In genomic region chr1:184170719-184171118, GRCh38 we compare ENCODE assay signal across 29 cellular contexts.
"Had no signal": no experiment of that assay in that cellular context is flagged by ENCODE, and none has a peak within 500 bp of the region (broad histone marks: within the 10 kb centered on the region; RNA-seq: fewer than 3 reads in every experiment).

No MANE protein-coding gene starts in this region.

- ATAC-seq: effector memory CD8-positive, alpha-beta T cell; esophagus mucosa; foreskin keratinocyte; gastrocnemius medialis; gastroesophageal sphincter; heart left ventricle; heart right ventricle had no signal

- H3K79me2 ChIP-seq: hepatocyte had no signal

- H3K4me2 ChIP-seq: hepatocyte had no signal

- H2AFZ ChIP-seq: hepatocyte had no signal

- H3K27me3 ChIP-seq: colonic mucosa, dorsolateral prefrontal cortex, esophagus muscularis mucosa, esophagus squamous epithelium, gastrocnemius medialis, gastroesophageal sphincter, heart left ventricle, heart right ventricle, hepatocyte had no signal

- H3K36me3 ChIP-seq: colonic mucosa, esophagus muscularis mucosa, esophagus squamous epithelium, gastrocnemius medialis, gastroesophageal sphincter, heart left ventricle, heart right ventricle had no signal

- H3K9me3 ChIP-seq: colonic mucosa, esophagus muscularis mucosa, esophagus squamous epithelium, gastrocnemius medialis, gastroesophageal sphincter, heart left ventricle, heart right ventricle had no signal

- H3K27ac ChIP-seq: colonic mucosa, coronary artery, dorsolateral prefrontal cortex, epithelial cell of prostate, esophagus muscularis mucosa, esophagus squamous epithelium, foreskin keratinocyte, gastrocnemius medialis, gastroesophageal sphincter, heart left ventricle, heart right ventricle, hepatocyte had no signal

- FAIRE-seq: colon, endometrium, endothelial cell of umbilical vein, frontal cortex had no signal

- DNase-seq: colonic mucosa; cortex of kidney; dermis blood vessel endothelial cell; dorsolateral prefrontal cortex; effector CD4-positive, alpha-beta T cell; effector CD8-positive, alpha-beta T cell; effector memory CD4-positive, alpha-beta T cell; effector memory CD8-positive, alpha-beta T cell; endodermal cell; erythroblast; esophagus squamous epithelium; foreskin fibroblast; foreskin keratinocyte; foreskin melanocyte; gastrocnemius medialis; glutamatergic neuron; head of caudate nucleus; heart left ventricle; heart right ventricle had no signal

- H3K4me3 ChIP-seq: colonic mucosa, coronary artery, dorsolateral prefrontal cortex, esophagus muscularis mucosa, esophagus squamous epithelium, gastrocnemius medialis, gastroesophageal sphincter, heart left ventricle, heart right ventricle, hepatocyte had no signal

- H3K4me1 ChIP-seq: colonic mucosa, esophagus muscularis mucosa, esophagus squamous epithelium, foreskin keratinocyte, gastrocnemius medialis, gastroesophageal sphincter had no signal
